In the genomic region with DNA sequence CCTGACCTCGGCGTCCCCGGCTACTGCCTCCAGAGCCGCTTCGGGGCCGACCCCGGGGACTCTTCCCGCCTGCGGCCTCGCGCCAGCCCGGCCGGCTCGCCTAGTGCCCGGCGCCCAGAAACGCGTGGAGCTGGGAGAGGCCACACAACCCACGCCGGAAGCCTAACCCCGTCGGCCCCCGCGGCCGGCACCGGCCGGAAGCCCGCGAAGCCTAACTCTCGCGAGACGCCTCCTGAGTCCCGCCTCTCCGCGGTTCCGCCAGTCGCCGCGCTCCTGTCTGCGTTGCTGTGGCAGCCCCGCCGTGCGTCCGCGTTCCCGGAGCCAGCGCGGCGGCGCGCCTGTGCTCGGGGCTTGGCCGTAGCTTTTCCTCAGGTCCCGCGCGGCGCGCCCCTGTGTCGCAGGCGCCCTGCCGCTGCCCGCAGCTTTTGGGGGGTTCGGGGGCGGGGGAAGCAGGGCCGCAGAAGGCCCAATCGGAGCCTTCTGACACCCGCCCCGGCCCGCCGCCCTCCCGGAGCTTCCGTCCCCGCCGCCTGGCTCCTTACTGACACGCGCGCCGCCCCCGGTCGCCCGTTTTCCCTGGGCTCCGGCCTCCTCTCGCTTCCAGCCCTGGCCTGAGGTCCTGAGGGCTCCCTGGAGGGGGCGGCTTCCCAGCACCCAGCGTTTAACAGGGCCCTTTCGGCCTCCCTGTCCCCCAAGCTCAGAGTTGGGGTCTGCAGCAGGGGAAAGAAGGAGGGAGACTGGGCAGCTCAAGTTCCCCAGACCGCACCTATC, we compare ENCODE assay signal across 8 cellular contexts. TPM values are rescaled to one million over a fixed set of nuclear protein-coding genes. Genes with fewer than 3 reads are reported as not detected.
DNase-seq lines count a peak whose midpoint lies in the region; ATAC-seq lines count a peak whose summit lies in the region.

No MANE protein-coding gene starts in this region.

- H3K14ac ChIP-seq in mesenchymal stem cell (ENCODE audit: low read length in 2 of 2) = peak overlapping the region; percentile 42 to 79

- ATAC-seq in GM21360 (IDR thresholded peaks at IDR 0.05; ENCODE audit: unreplicated experiment) = peak; percentile 86
- peak; percentile 91 for ATAC-seq in effector memory CD8-positive, alpha-beta T cell (replicated peaks)

- peak overlapping the region; percentile 89 to 95 for H3K18ac ChIP-seq in mesenchymal stem cell (ENCODE audit: low read depth in 1 of 2, low read length in 2 of 2)

- H3K4ac ChIP-seq in mesenchymal stem cell (ENCODE audit: low read depth in 1 of 2, low read length in 2 of 2) = peak overlapping the region; percentile 84 to 92

- peak overlapping the region; percentile 99 for H4K8ac ChIP-seq in mesenchymal stem cell (ENCODE audit: low read length)

- H3K4me1 Mint-ChIP-seq in effector memory CD8-positive, alpha-beta T cell (ENCODE audit: low read depth in 2 of 2) = peaks cover 12 to 16% of the 10 kb centered on the region in 2 donors

- no peaks in the 10 kb centered on the region for H3K9me3 Mint-ChIP-seq in effector memory CD8-positive, alpha-beta T cell

- H3K4me3 ChIP-seq in mesenchymal stem cell (ENCODE audit: insufficient read depth in 1 of 2, low read depth in 1 of 2, low read length in 2 of 2) = peak overlapping the region; percentile 67 to 86

- peak overlapping the region; percentile 65 for H2BK15ac ChIP-seq in mesenchymal stem cell (ENCODE audit: low read depth, poor library complexity, severe bottlenecking)

- H3K27me3 Mint-ChIP-seq in effector memory CD8-positive, alpha-beta T cell = peaks cover 25 to 50% of the 10 kb centered on the region in 2 donors

- peak overlapping the region; percentile 88 for H3K27ac ChIP-seq in mesenchymal stem cell (ENCODE audit: low read length, poor library complexity, severe bottlenecking)

- under 1% methylated on average over 83 of the region's 87 CpGs for WGBS in mesenchymal stem cell

- H3K9ac ChIP-seq in mesenchymal stem cell (ENCODE audit: low read length) = peak overlapping the region; percentile 93

- peak overlapping the region; percentile 69 for H2BK120ac ChIP-seq in mesenchymal stem cell (ENCODE audit: low read depth, low read length)

- H2BK12ac ChIP-seq in mesenchymal stem cell (ENCODE audit: low read length in 2 of 2) = no peak overlapping the region

- peaks cover 18% of the 10 kb centered on the region for H3K4me1 ChIP-seq in mesenchymal stem cell (ENCODE audit: control insufficient read depth, insufficient read depth, low read depth, low read length)

- H3K4me3 Mint-ChIP-seq in effector memory CD8-positive, alpha-beta T cell = peak overlapping the region; percentile 92 to 95

- peaks cover 23% of the 10 kb centered on the region for H3K36me3 Mint-ChIP-seq in effector memory CD8-positive, alpha-beta T cell (ENCODE audit: insufficient read depth)

- H3K9me3 ChIP-seq in mesenchymal stem cell (ENCODE audit: control insufficient read depth, low read length) = no peaks in the 10 kb centered on the region

- H3K79me1 ChIP-seq in mesenchymal stem cell (replicated peaks; ENCODE audit: low read length, poor library complexity, severe bottlenecking) = peaks cover 1% of the 10 kb centered on the region

- peak overlapping the region; percentile 98 to 99 for H3K27ac Mint-ChIP-seq in effector memory CD8-positive, alpha-beta T cell

- peak overlapping the region; percentile 98 for H4K91ac ChIP-seq in mesenchymal stem cell (ENCODE audit: low read length)

- no peak overlapping the region for H2AK5ac ChIP-seq in mesenchymal stem cell (ENCODE audit: low read length, severe bottlenecking)

- DNase-seq in COLO829 (ENCODE audit: low spot score) = peak; percentile 91
- peak; percentile 98 for DNase-seq in HT-29 (ENCODE audit: low spot score)
- DNase-seq in NK-92 treated with Interleukin-12 subunit alpha and Interleukin-12 subunit beta, amount 100 ng/mL, for 24 hours (lab: John Stamatoyannopoulos, UW) = peak; percentile 94
- peak; percentile 89 to 92 (median 91) for DNase-seq in activated CD8-positive, alpha-beta memory T cell treated with anti-CD3 and anti-CD28 coated beads for 48 hours (ENCODE audit: low read depth in 2 of 3, low spot score in 2 of 3)
- peak; percentile 93 to 94 (median 93) for DNase-seq in effector memory CD8-positive, alpha-beta T cell
- peak; percentile 95 for DNase-seq in mesenchymal stem cell
- peak; percentile 87 for DNase-seq in stimulated activated CD8-positive, alpha-beta memory T cell treated with anti-CD3 and anti-CD28 coated beads, Interleukin-12 subunit alpha, Interleukin-12 subunit beta, amount 100 ng/mL, for 24 hours (ENCODE audit: extremely low read depth)

- H3K27me3 ChIP-seq in mesenchymal stem cell (ENCODE audit: control insufficient read depth in 1 of 2, insufficient read depth in 1 of 2, low read length in 2 of 2) = peaks cover 17 to 33% of the 10 kb centered on the region in 2 experiments

- H2AFZ ChIP-seq in mesenchymal stem cell (ENCODE audit: low read depth, low read length) = peak overlapping the region; percentile 60

- peak overlapping the region; percentile 84 for H3K4me2 ChIP-seq in mesenchymal stem cell (ENCODE audit: low read length, poor library complexity, severe bottlenecking)

- H3K36me3 ChIP-seq in mesenchymal stem cell (ENCODE audit: control insufficient read depth in 1 of 2, insufficient read depth in 2 of 2, low read depth in 1 of 2, low read length in 2 of 2) = no peaks in the 10 kb centered on the region

- H3K23ac ChIP-seq in mesenchymal stem cell (ENCODE audit: low read length in 2 of 2) = no peak overlapping the region

- peak overlapping the region; percentile 84 for H2BK5ac ChIP-seq in mesenchymal stem cell (ENCODE audit: low read depth, low read length, poor library complexity, severe bottlenecking)

RNA-seq across cellular contexts. Expression of a gene that starts 21.7 kb away (rescaled TPM):
- total RNA-seq in HT-29 (2014; rRNA removed; shearing (Covaris generic)) = not detected in 2 replicates
- 1.3 TPM for polyA plus RNA-seq in mesenchymal stem cell (2013, experiment 1 of 2)
- polyA plus RNA-seq in mesenchymal stem cell (2013, experiment 2 of 2) = 1.5 TPM

RNA-seq across cellular contexts. Expression of a gene that starts 39.8 kb away (rescaled TPM):
- 24.5 and 25.8 TPM in 2 replicates for total RNA-seq in HT-29 (2014; rRNA removed; shearing (Covaris generic))
- polyA plus RNA-seq in mesenchymal stem cell (2013, experiment 1 of 2) = 13.7 TPM
- 12.8 TPM for polyA plus RNA-seq in mesenchymal stem cell (2013, experiment 2 of 2)

Comparison
In these comparisons a context has a peak if more than half of its experiments do, and no peak if none do; other contexts are left out.
1. Peak in every context shown above with its lines: DNase-seq, ATAC-seq, H3K4me3 ChIP-seq and H3K27ac ChIP-seq.